ENCODE assay signal across 8 cellular contexts in the genomic region with DNA sequence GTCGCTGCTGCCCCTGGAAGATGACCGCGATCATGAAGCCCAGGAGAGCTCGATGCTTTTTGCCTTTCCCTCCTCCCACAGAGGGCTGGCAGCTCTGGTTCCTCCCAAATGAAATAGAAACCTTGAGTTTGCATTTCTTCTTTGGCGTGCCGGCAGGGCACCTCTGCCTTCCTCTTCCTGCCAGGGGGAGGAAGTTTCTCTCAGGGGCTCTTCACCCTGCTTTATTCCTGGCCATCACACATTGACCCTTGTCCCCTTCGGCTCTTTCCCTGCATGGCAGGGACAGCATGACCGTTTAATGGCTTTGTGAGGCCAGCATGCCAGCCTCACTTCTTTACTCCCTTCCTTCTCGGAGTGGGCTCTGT. TPM values are rescaled to one million over a fixed set of nuclear protein-coding genes. Genes with fewer than 3 reads are reported as not detected.
DNase-seq lines count a peak whose midpoint lies in the region; ATAC-seq, FAIRE-seq and TF ChIP-seq lines count a peak whose summit lies in the region.

No MANE protein-coding gene starts in this region.

- no peak overlapping the region for H3K4ac ChIP-seq in H1 (replicated peaks; ENCODE audit: insufficient read length, low read depth, low read length)

- no peak overlapping the region; the same call in 1 of the 2 replicates for H3K18ac ChIP-seq in H1 (ENCODE audit: extremely low read depth, low read length)

- H3K4me1 ChIP-seq in BLaER1 treated with 17β-estradiol and CSF1 and Interleukin-3, amounts not matched to agents 10 nM and 100 nM: peaks cover 92 to 100% (median 100%) of the 10 kb centered on the region in 10 experiments
- H3K4me1 ChIP-seq in H1 (replicated peaks in 1 of 4; ENCODE audit: control insufficient read depth in 3 of 4, insufficient read depth in 4 of 4, low read length in 3 of 4): peaks cover 3 to 36% (median 23%) of the 10 kb centered on the region in 4 experiments

- no peak overlapping the region for H2AFZ ChIP-seq in H1 (ENCODE audit: low read length)

- H2BK15ac ChIP-seq in H1 (ENCODE audit: low read length): no peak overlapping the region

- H4K91ac ChIP-seq in H1 (replicated peaks; ENCODE audit: insufficient read length, low read length): peak overlapping the region; percentile 55

- no peaks in the 10 kb centered on the region for H3K23me2 ChIP-seq in H1 (ENCODE audit: low read depth, low read length)

- H3K36me3 ChIP-seq in BLaER1 treated with 17β-estradiol and CSF1 and Interleukin-3, amounts not matched to agents 10 nM and 100 nM: peaks cover 9 to 48% (median 26%) of the 10 kb centered on the region in 11 experiments; a peak in 21 of 22 replicates
- H3K36me3 ChIP-seq in H1 (ENCODE audit: control insufficient read depth in 2 of 4, insufficient read depth in 4 of 4, low read length in 3 of 4): peaks cover 0 to 4% (median under 1%) of the 10 kb centered on the region in 4 experiments; a peak in 3 of 8 replicates

- H3K27ac ChIP-seq in BLaER1 treated with 17β-estradiol and CSF1 and Interleukin-3, amounts not matched to agents 10 nM and 100 nM: peak overlapping the region in 10 of 11 experiments; percentile 1 to 95 (median 82); a peak in 16 of 22 replicates
- H3K27ac ChIP-seq in H1 (ENCODE audit: low read depth, low read length): no peak overlapping the region

- no peak overlapping the region for H2BK5ac ChIP-seq in H1 (ENCODE audit: low read depth, low read length)

- H3K79me1 ChIP-seq in H1 (ENCODE audit: low read depth, low read length): peaks cover 38% of the 10 kb centered on the region

- H3K36me3 Mint-ChIP-seq in neural crest cell (ENCODE audit: low read depth): peaks cover 2% of the 10 kb centered on the region

- H3K9me3 Mint-ChIP-seq in neural crest cell: no peaks in the 10 kb centered on the region

- TF ChIP-seq CTCF in H1 (IDR thresholded peaks at IDR 0.05; ENCODE audit: control extremely low read depth in 1 of 3, insufficient read depth in 1 of 3, low read depth in 1 of 3, low read length in 3 of 3) (no peak), neural crest cell (conservative IDR thresholded peaks at IDR 0.05) (no peak)

- TF ChIP-seq POLR2A in H1 (IDR thresholded peaks at IDR 0.05; ENCODE audit: control extremely low read depth in 1 of 2, low read depth in 2 of 2, low read length in 2 of 2) (no peak), GM18505 (IDR thresholded peaks at IDR 0.05; ENCODE audit: borderline replicate concordance, extremely low read depth, insufficient read depth, insufficient read length) (no peak)

- no peak overlapping the region for H2BK120ac ChIP-seq in H1 (replicated peaks; ENCODE audit: low read depth, low read length)

- TF ChIP-seq EP300 in H1 (IDR thresholded peaks at IDR 0.05; ENCODE audit: borderline replicate concordance in 1 of 2, low read depth in 2 of 2, low read length in 2 of 2): no peak

- H3K27ac Mint-ChIP-seq in neural crest cell (ENCODE audit: unreplicated experiment): peak overlapping the region; percentile 95

- peak overlapping the region; percentile 13 to 77 (median 67); a peak in 18 of 22 replicates for H3K9ac ChIP-seq in BLaER1 treated with 17β-estradiol and CSF1 and Interleukin-3, amounts not matched to agents 10 nM and 100 nM
- no peak overlapping the region for H3K9ac ChIP-seq in H1 (replicated peaks in 1 of 4; ENCODE audit: extremely low read depth in 1 of 4, low read depth in 3 of 4, low read length in 3 of 4)

- peak overlapping the region; percentile 16 for H3K4me3 Mint-ChIP-seq in neural crest cell

- peak; percentile 54 for DNase-seq in MV-4-11 (lab: John Stamatoyannopoulos, UW)
- no peak for DNase-seq in H1 (ENCODE audit: low read depth in 1 of 2, low spot score in 2 of 2)
- no peak for DNase-seq in neural crest cell (ENCODE audit: low read depth, low spot score)
- DNase-seq in stimulated activated CD4-positive, alpha-beta T cell treated with anti-CD3 and anti-CD28 coated beads, Interleukin-4, amount 100 ng/mL, for 24 hours: no peak
- no peak for DNase-seq in NCI-H446 (lab: John Stamatoyannopoulos, UW)
- no peak for DNase-seq in activated CD4-positive, CD25-positive, alpha-beta regulatory T cell treated with anti-CD3 and anti-CD28 coated beads, Interleukin-2, amount 50 U/mL, for 72 hours

- no peak for ATAC-seq in GM18505 (IDR thresholded peaks at IDR 0.05; ENCODE audit: unreplicated experiment)

- no peak for FAIRE-seq in H1 (lab: Jason Lieb, UNC)

- no peak overlapping the region for H3K56ac ChIP-seq in H1 (replicated peaks; ENCODE audit: insufficient read length, low read depth, low read length)

- peaks cover 40 to 99% (median 82%) of the 10 kb centered on the region in 11 experiments for H4K20me1 ChIP-seq in BLaER1 treated with 17β-estradiol and CSF1 and Interleukin-3, amounts not matched to agents 10 nM and 100 nM
- peaks cover 14 to 31% of the 10 kb centered on the region in 2 experiments for H4K20me1 ChIP-seq in H1 (replicated peaks in 1 of 2; ENCODE audit: control insufficient read depth in 1 of 2, insufficient read depth in 2 of 2, low read length in 2 of 2)

- CTCF ChIA-PET in H1 (lab: Charles Lee; ENCODE audit: partially characterized antibody): interaction anchor here (0.5 to 1.5 kb wide), 4 partner anchors 17 to 245 kb away, joined by 3 to 4 read pairs (median 3); no protein-coding TSS in a partner anchor

- peak overlapping the region; percentile 98 for H2AK5ac ChIP-seq in H1 (ENCODE audit: low read depth, low read length)

- 0 out of 2 replicates have a peak overlapping the region, but pooled peaks have one; percentile 68 for H2BK12ac ChIP-seq in H1 (ENCODE audit: low read depth, low read length)

- no peak for TF ChIP-seq RAD21 in H1 (IDR thresholded peaks at IDR 0.05 in 1 of 2, conservative IDR thresholded peaks at IDR 0.05 in 1 of 2; ENCODE audit: low read depth in 2 of 2, low read length in 2 of 2)

- peak overlapping the region; percentile 83 to 99 (median 94) for H3K4me2 ChIP-seq in BLaER1 treated with 17β-estradiol and CSF1 and Interleukin-3, amounts not matched to agents 10 nM and 100 nM
- H3K4me2 ChIP-seq in H1 (ENCODE audit: insufficient read depth in 1 of 2, low read depth in 2 of 2, low read length in 2 of 2): no peak overlapping the region

- H3K27me3 ChIP-seq in BLaER1 treated with 17β-estradiol and CSF1 and Interleukin-3, amounts not matched to agents 10 nM and 100 nM: no peaks in the 10 kb centered on the region
- no peaks in the 10 kb centered on the region for H3K27me3 ChIP-seq in H1 (replicated peaks in 1 of 4; ENCODE audit: control insufficient read depth in 3 of 4, extremely low read depth in 1 of 4, insufficient read depth in 3 of 4, low read length in 3 of 4)

- peak overlapping the region in 4 of 10 experiments; percentile 2 to 36 (median 20); a peak in 6 of 20 replicates for H3K4me3 ChIP-seq in BLaER1 treated with 17β-estradiol and CSF1 and Interleukin-3, amounts not matched to agents 10 nM and 100 nM
- no peak overlapping the region for H3K4me3 ChIP-seq in H1 (ENCODE audit: extremely low read depth in 1 of 4, insufficient read depth in 2 of 4, low read depth in 3 of 4, low read length in 4 of 4)

- no peak overlapping the region for H4K8ac ChIP-seq in H1 (ENCODE audit: extremely low read depth, insufficient read depth, low read length)

- no peak overlapping the region for H3K14ac ChIP-seq in H1 (ENCODE audit: insufficient read length)

- no peaks in the 10 kb centered on the region for H3K27me3 Mint-ChIP-seq in neural crest cell (ENCODE audit: low read depth)

- no peak overlapping the region for H2BK20ac ChIP-seq in H1 (ENCODE audit: low read length)

- POLR2A ChIA-PET in H1 (lab: Charles Lee; ENCODE audit: partially characterized antibody): interaction anchor here (0.6 to 23.4 kb wide), 5 partner anchors 13 to 261 kb away, joined by 3 to 495 read pairs (median 6); partner anchors contain the start of gene ACTN4

- 93% methylated on average over 9 of the region's 9 CpGs; no CpG with 5 or more reads in 1 of the 2 experiments for WGBS in H1 (ENCODE audit: extremely low coverage in 1 of 2, insufficient coverage in 1 of 2, insufficient read length in 1 of 2, insufficient replicate concordance in 2 of 2, low coverage in 1 of 2, low lambda C conversion rate in 2 of 2, missing lambda C conversion rate in 1 of 2), 2 experiments

- no peaks in the 10 kb centered on the region for H3K9me3 ChIP-seq in BLaER1 treated with 17β-estradiol and CSF1 and Interleukin-3, amounts not matched to agents 10 nM and 100 nM (replicated peaks in 1 of 11)
- H3K9me3 ChIP-seq in H1 (ENCODE audit: insufficient read depth in 2 of 2, low read depth in 1 of 2, low read length in 1 of 2): no peaks in the 10 kb centered on the region

- peaks cover 4 to 88% of the 10 kb centered on the region in 2 experiments; a peak in 2 of 4 replicates for H3K79me2 ChIP-seq in H1 (ENCODE audit: control insufficient read depth in 1 of 2, insufficient read depth in 2 of 2, low read length in 2 of 2)

- H3K4me1 Mint-ChIP-seq in neural crest cell: peaks cover 84% of the 10 kb centered on the region

- H4K5ac ChIP-seq in H1 (ENCODE audit: insufficient read length, low read depth, low read length): no peak overlapping the region

- no peak overlapping the region for H3K23ac ChIP-seq in H1 (ENCODE audit: insufficient read length)

TF ChIP-seq in H1, 55 proteins besides CTCF, POLR2A, EP300 and RAD21 (continues in another document):
- no peak for TF ChIP-seq CHD1 (IDR thresholded peaks at IDR 0.05; ENCODE audit: low read depth, low read length)

RNA-seq across cellular contexts. Expression of gene ACTN4, which starts 47.9 kb away (rescaled TPM):
- 520 and 530 TPM in 2 replicates for total RNA-seq in H1 (2021; fragmentation: NEBNext Ultra II Directional; extraction: Animal tissue kit (Norgen Biotek cat#: 25700))
- polyA plus RNA-seq in H1 (2011; rRNA removed): 211 and 281 TPM in 2 replicates
- 223 TPM for polyA plus RNA-seq in H1 (2011; cell fraction: cytosol; rRNA removed)
- 1,059 TPM for polyA plus RNA-seq in H1 (2011; cell fraction: nucleus; rRNA removed)
- 374 to 504 TPM (median 451 TPM) in 4 replicates for polyA plus RNA-seq in H1 (2012, experiment 1 of 2)
- 171 TPM for polyA plus RNA-seq in H1 (2012, experiment 2 of 2)
- 279 TPM for polyA plus RNA-seq in H1 (2013, experiment 1 of 2)
- 254 TPM for polyA plus RNA-seq in H1 (2013, experiment 2 of 2)
- polyA minus RNA-seq in H1 (2011; rRNA and poly(A)+ RNA removed): 190 and 202 TPM in 2 replicates
- polyA minus RNA-seq in H1 (2011; cell fraction: cytosol; rRNA and poly(A)+ RNA removed): 103 TPM
- 171 TPM for polyA minus RNA-seq in H1 (2011; cell fraction: nucleus; rRNA and poly(A)+ RNA removed)
- total RNA-seq in neural crest cell: 324 and 335 TPM in 2 replicates

RNA-seq across cellular contexts. Expression of gene CAPN12, which starts 49.0 kb away (rescaled TPM):
- total RNA-seq in H1 (2021; fragmentation: NEBNext Ultra II Directional; extraction: Animal tissue kit (Norgen Biotek cat#: 25700)): 7.9 and 8.8 TPM in 2 replicates
- 20.0 and 25.9 TPM in 2 replicates for polyA plus RNA-seq in H1 (2011; rRNA removed)
- 16.5 TPM for polyA plus RNA-seq in H1 (2011; cell fraction: cytosol; rRNA removed)
- polyA plus RNA-seq in H1 (2011; cell fraction: nucleus; rRNA removed): 58.9 TPM
- 4.8 to 13.3 TPM (median 8.3 TPM) in 4 replicates for polyA plus RNA-seq in H1 (2012, experiment 1 of 2)
- polyA plus RNA-seq in H1 (2012, experiment 2 of 2): 4.3 TPM
- polyA plus RNA-seq in H1 (2013, experiment 1 of 2): 13.2 TPM
- polyA plus RNA-seq in H1 (2013, experiment 2 of 2): 11.1 TPM
- 3.7 and 5.0 TPM in 2 replicates for polyA minus RNA-seq in H1 (2011; rRNA and poly(A)+ RNA removed)
- 6.4 TPM for polyA minus RNA-seq in H1 (2011; cell fraction: cytosol; rRNA and poly(A)+ RNA removed)
- 10.9 TPM for polyA minus RNA-seq in H1 (2011; cell fraction: nucleus; rRNA and poly(A)+ RNA removed)
- not detected in 2 replicates for total RNA-seq in neural crest cell

Comparison
In these comparisons a context has a peak if more than half of its experiments do, and no peak if none do; other contexts are left out.
1. H3K4me2 ChIP-seq: peak in BLaER1 treated with 17β-estradiol and CSF1 and Interleukin-3, amounts not matched to agents 10 nM and 100 nM (11 of 11); none in H1 (0 of 2).
2. H3K9ac ChIP-seq: peak in BLaER1 treated with 17β-estradiol and CSF1 and Interleukin-3, amounts not matched to agents 10 nM and 100 nM (11 of 11); none in H1 (0 of 4).